8 cellular contexts compared by ENCODE assay signal in genomic region chr10:784759-785538, GRCh38.
DNase-seq lines count a peak whose midpoint lies in the region; ATAC-seq, FAIRE-seq and TF ChIP-seq lines count a peak whose summit lies in the region.

No MANE protein-coding gene starts in this region.

- peak overlapping the region; percentile 64 for H4K91ac ChIP-seq in neuronal stem cell (ENCODE audit: low read depth, low read length, poor library complexity)

- no CpG with 5 or more reads among the region's 54 CpGs for WGBS in neuronal stem cell (ENCODE audit: extremely low coverage in 2 of 2, insufficient read length in 2 of 2, insufficient replicate concordance in 1 of 2), 2 donors

- H3K9ac ChIP-seq in neuronal stem cell (ENCODE audit: low read depth, low read length, poor library complexity): peak overlapping the region; percentile 30

- peaks cover 5% of the 10 kb centered on the region for H3K79me1 ChIP-seq in neuronal stem cell (ENCODE audit: low read depth, low read length)

- no peaks in the 10 kb centered on the region for H3K9me3 ChIP-seq in neuronal stem cell (replicated peaks in 1 of 2; ENCODE audit: control insufficient read depth in 2 of 2, insufficient read depth in 1 of 2, low read depth in 1 of 2, low read length in 2 of 2)

- no peak overlapping the region for H3K4ac ChIP-seq in neuronal stem cell (ENCODE audit: low read length)

- peak overlapping the region; percentile 14 for H2BK12ac ChIP-seq in neuronal stem cell (ENCODE audit: low read length)

- no peaks in the 10 kb centered on the region for H3K36me3 ChIP-seq in neuronal stem cell (replicated peaks in 1 of 2; ENCODE audit: control insufficient read depth in 2 of 2, insufficient read depth in 2 of 2, low read length in 2 of 2)

- H3K4me1 ChIP-seq in neuronal stem cell (ENCODE audit: control insufficient read depth in 2 of 2, insufficient read depth in 1 of 2, low read depth in 1 of 2, low read length in 2 of 2): peaks cover 5 to 8% of the 10 kb centered on the region in 2 donors

- peak overlapping the region; percentile 39 to 70 for H3K4me3 ChIP-seq in neuronal stem cell (ENCODE audit: low read length in 2 of 2)

- peak overlapping the region; percentile 63 for H2BK5ac ChIP-seq in neuronal stem cell (ENCODE audit: low read length)

- FAIRE-seq in D721Med (lab: Jason Lieb, UNC) (no peak), frontal cortex (lab: Jason Lieb, UNC) (no peak)

- H3K14ac ChIP-seq in neuronal stem cell (ENCODE audit: low read length): peak overlapping the region; percentile 1

- no peak for ATAC-seq in HG02884 (IDR thresholded peaks at IDR 0.05; ENCODE audit: unreplicated experiment)

- H3K27ac ChIP-seq in neuronal stem cell (replicated peaks; ENCODE audit: low read length): no peak overlapping the region

- peak overlapping the region; percentile 80 for H3K4me2 ChIP-seq in neuronal stem cell (ENCODE audit: insufficient read depth, low read length, poor library complexity, severe bottlenecking)

- TF ChIP-seq CTCF in D721Med (IDR thresholded peaks at IDR 0.05; ENCODE audit: insufficient read depth, missing control alignments): peak; percentile 14

- peak overlapping the region; percentile 66 for H3K23ac ChIP-seq in neuronal stem cell (ENCODE audit: low read depth, low read length, poor library complexity)

- peak overlapping the region; percentile 96 for H3K18ac ChIP-seq in neuronal stem cell (ENCODE audit: low read length)

- no peak overlapping the region for H2BK120ac ChIP-seq in neuronal stem cell (ENCODE audit: low read depth, low read length)

- H2AFZ ChIP-seq in neuronal stem cell (ENCODE audit: low read length): peak overlapping the region; percentile 91

- DNase-seq in D721Med (ENCODE audit: insufficient read length, low spot score) (peak; percentile 63), LoVo (ENCODE audit: low spot score) (peak; percentile 39), activated T-cell treated with anti-CD3 and anti-CD28 coated beads for 4 hours (peak; percentile 44), frontal cortex (ENCODE audit: low spot score in 2 of 2) (peak; percentile 59 to 84), neuronal stem cell (ENCODE audit: low spot score) (peak; percentile 49), superior temporal gyrus (ENCODE audit: extremely low spot score) (peak; percentile 65), ureter (ENCODE audit: low spot score) (no peak)

- peak overlapping the region; percentile 94 for H2AK5ac ChIP-seq in neuronal stem cell (ENCODE audit: low read depth, low read length)

- peak overlapping the region; percentile 53 for H2BK15ac ChIP-seq in neuronal stem cell (ENCODE audit: low read length)

- H4K8ac ChIP-seq in neuronal stem cell (ENCODE audit: low read depth, low read length): no peak overlapping the region

- peaks cover 0 to 7% (median 7%) of the 10 kb centered on the region in 3 experiments for H3K27me3 ChIP-seq in neuronal stem cell (ENCODE audit: control insufficient read depth in 3 of 3, insufficient read depth in 3 of 3, low read depth in 1 of 3, low read length in 3 of 3)
